In the genomic region with DNA sequence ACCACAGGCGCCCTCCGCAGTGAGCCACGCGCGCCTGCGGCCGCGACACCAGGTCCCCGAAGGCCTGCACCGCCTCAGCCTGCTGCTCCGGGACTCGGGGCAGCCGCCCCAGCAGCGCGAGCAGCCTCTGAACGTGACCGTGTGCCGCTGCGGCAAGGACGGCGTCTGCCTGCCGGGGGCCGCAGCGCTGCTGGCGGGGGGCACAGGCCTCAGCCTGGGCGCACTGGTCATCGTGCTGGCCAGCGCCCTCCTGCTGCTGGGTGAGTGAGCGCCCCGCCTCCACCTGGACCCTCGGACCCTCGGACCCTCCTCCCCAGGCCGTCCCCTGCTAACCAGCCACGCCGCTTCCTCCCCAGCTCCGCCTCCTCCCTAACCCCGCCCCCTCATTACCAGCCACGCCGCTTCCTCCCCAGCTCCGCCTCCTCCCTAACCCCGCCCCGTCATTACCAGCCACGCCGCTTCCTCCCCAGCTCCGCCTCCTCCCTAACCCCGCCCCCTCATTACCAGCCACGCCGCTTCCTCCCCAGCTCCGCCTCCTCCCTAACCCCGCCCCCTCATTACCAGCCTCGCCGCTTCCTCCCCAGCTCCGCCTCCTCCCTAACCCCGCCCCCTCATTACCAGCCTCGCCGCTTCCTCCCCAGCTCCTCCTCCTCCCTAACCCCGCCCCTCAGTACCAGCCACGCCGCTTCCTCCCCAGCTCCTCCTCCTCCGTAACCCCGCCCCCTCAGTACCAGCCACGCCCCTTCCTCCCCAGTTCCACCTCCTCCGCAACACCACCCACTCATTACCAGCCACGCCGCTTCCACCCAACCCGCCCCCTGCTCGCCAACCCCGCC, we compare ENCODE assay signal across 8 cellular contexts. TPM values are rescaled to one million over a fixed set of nuclear protein-coding genes. Genes with fewer than 3 reads are reported as not detected.
DNase-seq lines count a peak whose midpoint lies in the region; ATAC-seq lines count a peak whose summit lies in the region.
"Not testable (repeated sequence)": the region's sequence is repeated elsewhere in the genome, so short reads cannot be mapped to it uniquely, and the experiment has no call there.

No MANE protein-coding gene starts in this region.

- H3K4me1 ChIP-seq in BLaER1 treated with 17β-estradiol and CSF1 and Interleukin-3, amounts not matched to agents 10 nM and 100 nM = peaks cover 8 to 30% (median 22%) of the 10 kb centered on the region in 10 experiments

- H3K27me3 Mint-ChIP-seq in activated naive CD8-positive, alpha-beta T cell treated with anti-CD3 and anti-CD28 coated beads, Interleukin-2, amount 10 ng/mL, durations not matched to agents 7 days and 5 days = not testable (repeated sequence)
- H3K27me3 Mint-ChIP-seq in naive B cell = peaks cover 0 to 14% (median 6%) of the 10 kb centered on the region in 3 donors

- POLR2A ChIA-PET in activated naive CD8-positive, alpha-beta T cell treated with anti-CD3 and anti-CD28 coated beads, Interleukin-2, amount 10 ng/mL, durations not matched to agents 7 days and 5 days (lab: Charles Lee) = interaction anchor here (0.7 to 1.1 kb wide), 3 partner anchors 13 to 1236 kb away, joined by 3 read pairs; no protein-coding TSS in a partner anchor

- ATAC-seq in activated naive CD8-positive, alpha-beta T cell treated with anti-CD3 and anti-CD28 coated beads, Interleukin-2, amount 10 ng/mL, durations not matched to agents 7 days and 5 days (ENCODE audit: low read depth) = peak; percentile 40
- peak; percentile 40 to 50 for ATAC-seq in naive B cell (ENCODE audit: low read depth in 2 of 2)

- not testable (repeated sequence) for H3K9me3 ChIP-seq in BLaER1 treated with 17β-estradiol and CSF1 and Interleukin-3, amounts not matched to agents 10 nM and 100 nM (replicated peaks in 1 of 11)

- not testable (repeated sequence) for H3K27ac Mint-ChIP-seq in activated naive CD8-positive, alpha-beta T cell treated with anti-CD3 and anti-CD28 coated beads, Interleukin-2, amount 10 ng/mL, durations not matched to agents 7 days and 5 days; naive B cell

- peak overlapping the region in 9 of 11 experiments; percentile 53 to 78 (median 67); a peak in 18 of 22 replicates for H3K27ac ChIP-seq in BLaER1 treated with 17β-estradiol and CSF1 and Interleukin-3, amounts not matched to agents 10 nM and 100 nM

- H3K9me3 Mint-ChIP-seq in activated naive CD8-positive, alpha-beta T cell treated with anti-CD3 and anti-CD28 coated beads, Interleukin-2, amount 10 ng/mL, durations not matched to agents 7 days and 5 days; naive B cell: not testable (repeated sequence)

- not testable (repeated sequence) for H3K27me3 ChIP-seq in BLaER1 treated with 17β-estradiol and CSF1 and Interleukin-3, amounts not matched to agents 10 nM and 100 nM

- not testable (repeated sequence) for H3K4me3 Mint-ChIP-seq in activated naive CD8-positive, alpha-beta T cell treated with anti-CD3 and anti-CD28 coated beads, Interleukin-2, amount 10 ng/mL, durations not matched to agents 7 days and 5 days
- H3K4me3 Mint-ChIP-seq in naive B cell = peak overlapping the region in 1 of 8 donors; percentile 48

- peak overlapping the region; percentile 94 to 99 (median 98) for H3K4me2 ChIP-seq in BLaER1 treated with 17β-estradiol and CSF1 and Interleukin-3, amounts not matched to agents 10 nM and 100 nM

- H3K4me3 ChIP-seq in BLaER1 treated with 17β-estradiol and CSF1 and Interleukin-3, amounts not matched to agents 10 nM and 100 nM = peak overlapping the region; percentile 53 to 71 (median 61)

- not testable (repeated sequence) for H3K36me3 ChIP-seq in BLaER1 treated with 17β-estradiol and CSF1 and Interleukin-3, amounts not matched to agents 10 nM and 100 nM

- DNase-seq in H4 (ENCODE audit: low spot score) = peak; percentile 69
- DNase-seq in NCI-H526 (lab: John Stamatoyannopoulos, UW) = peak; percentile 52 to 80
- peak; percentile 95 for DNase-seq in UCSD-AML1 (lab: John Stamatoyannopoulos, UW; ENCODE audit: unreplicated experiment)
- DNase-seq in activated naive CD8-positive, alpha-beta T cell treated with anti-CD3 and anti-CD28 coated beads, Interleukin-2, amount 10 ng/mL, durations not matched to agents 7 days and 5 days = peak; percentile 67
- peak; percentile 71 for DNase-seq in fibroblast of the conjunctiva (ENCODE audit: low read depth)
- DNase-seq in naive B cell = peak; percentile 64
- peak; percentile 65 to 72 for DNase-seq in stimulated activated CD8-positive, alpha-beta memory T cell treated with anti-CD3 and anti-CD28 coated beads, Interleukin-15, amount 100 ng/mL, for 48 hours (ENCODE audit: low read depth in 2 of 2)

- H3K4me1 Mint-ChIP-seq in activated naive CD8-positive, alpha-beta T cell treated with anti-CD3 and anti-CD28 coated beads, Interleukin-2, amount 10 ng/mL, durations not matched to agents 7 days and 5 days; naive B cell: not testable (repeated sequence)

- H3K36me3 Mint-ChIP-seq in activated naive CD8-positive, alpha-beta T cell treated with anti-CD3 and anti-CD28 coated beads, Interleukin-2, amount 10 ng/mL, durations not matched to agents 7 days and 5 days; naive B cell: not testable (repeated sequence)

- H4K20me1 ChIP-seq in BLaER1 treated with 17β-estradiol and CSF1 and Interleukin-3, amounts not matched to agents 10 nM and 100 nM = peaks cover 0 to 36% (median 10%) of the 10 kb centered on the region in 11 experiments; a peak in 9 of 22 replicates

- H3K9ac ChIP-seq in BLaER1 treated with 17β-estradiol and CSF1 and Interleukin-3, amounts not matched to agents 10 nM and 100 nM = peak overlapping the region; percentile 60 to 85 (median 77); a peak in 21 of 22 replicates

RNA-seq across cellular contexts. Expression of a gene that starts 7.9 kb away (rescaled TPM):
- not detected in 2 replicates for total RNA-seq in H4 (2014; rRNA removed; shearing (Covaris generic))
- total RNA-seq in activated naive CD8-positive, alpha-beta T cell treated with anti-CD3 and anti-CD28 coated beads, Interleukin-2, amount 10 ng/mL, durations not matched to agents 7 days and 5 days = under 1 TPM; 0.25 to 0.34 TPM
- not detected for polyA plus RNA-seq in naive B cell (ENCODE audit: low read depth in 6 of 6)

RNA-seq across cellular contexts. Expression of a gene that starts 20.9 kb away (rescaled TPM):
- 0.17 TPM in 1 of 2 replicates, not detected in the other for total RNA-seq in H4 (2014; rRNA removed; shearing (Covaris generic))
- total RNA-seq in activated naive CD8-positive, alpha-beta T cell treated with anti-CD3 and anti-CD28 coated beads, Interleukin-2, amount 10 ng/mL, durations not matched to agents 7 days and 5 days = not detected
- not detected for polyA plus RNA-seq in naive B cell (ENCODE audit: low read depth in 6 of 6)

RNA-seq across cellular contexts. Expression of a gene that starts 25.1 kb away (rescaled TPM):
- 2.6 and 11.0 TPM in 2 replicates for total RNA-seq in H4 (2014; rRNA removed; shearing (Covaris generic))
- total RNA-seq in activated naive CD8-positive, alpha-beta T cell treated with anti-CD3 and anti-CD28 coated beads, Interleukin-2, amount 10 ng/mL, durations not matched to agents 7 days and 5 days = 10 to 100 TPM in 1 of 2 experiments, 1 to 10 TPM in 1; 9.0 to 10.4 TPM
- 1 to 10 TPM; 1.5 to 7.1 (median 4.2) TPM for polyA plus RNA-seq in naive B cell (ENCODE audit: low read depth in 6 of 6)

Comparison
In these comparisons a context has a peak if more than half of its experiments do, and no peak if none do; other contexts are left out.
1. Peak in every context shown above with its lines: DNase-seq, ATAC-seq, H3K4me3 ChIP-seq and H3K27ac ChIP-seq.